14 cellular contexts compared by ENCODE assay signal in the genomic region with DNA sequence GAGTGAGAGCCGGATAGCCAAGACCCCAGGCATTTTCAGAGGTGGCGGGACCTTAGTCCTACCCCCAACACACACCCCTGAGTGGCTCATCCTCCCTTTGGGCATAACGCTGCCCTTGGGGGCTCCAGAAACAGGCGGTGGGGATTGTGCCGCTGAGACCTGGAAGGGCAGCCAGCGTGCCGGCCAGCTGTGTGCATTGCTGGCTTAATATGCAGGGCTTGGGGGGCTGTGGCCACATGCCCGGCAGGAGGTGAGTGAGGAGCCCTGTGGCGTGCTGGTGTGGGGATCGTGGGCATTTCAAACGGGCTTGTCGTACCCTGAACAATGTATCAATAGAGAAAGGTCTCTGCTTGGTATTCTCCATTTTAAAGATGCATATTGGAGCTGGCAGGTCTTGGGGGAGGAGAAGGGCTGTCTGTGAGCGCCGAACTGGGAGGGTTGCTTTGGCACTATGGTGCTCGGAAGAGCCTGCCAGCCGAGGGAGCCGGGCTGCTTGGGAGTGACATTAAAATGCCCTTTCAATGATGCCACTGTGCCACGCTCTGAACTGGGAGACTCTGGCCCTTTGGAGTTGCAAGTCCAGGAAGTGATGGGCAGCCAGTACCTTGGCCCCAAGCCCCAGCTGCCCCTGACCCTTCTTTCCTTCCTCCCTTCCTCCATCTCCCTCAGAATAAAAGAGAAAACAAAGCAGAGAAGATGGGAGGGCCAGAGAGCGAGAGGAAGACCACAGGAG. TPM values are rescaled to one million over a fixed set of nuclear protein-coding genes. Genes with fewer than 3 reads are reported as not detected.
DNase-seq lines count a peak whose midpoint lies in the region; TF ChIP-seq lines count a peak whose summit lies in the region.
"Had no signal": no experiment of that assay in that cellular context is flagged by ENCODE, and none has a peak within 500 bp of the region (broad histone marks: within the 10 kb centered on the region; RNA-seq: fewer than 3 reads in every experiment).

No MANE protein-coding gene starts in this region.

- H3K27me3 Mint-ChIP-seq in activated CD4-positive, alpha-beta memory T cell treated with anti-CD3 and anti-CD28 coated beads for 36 hours = peaks cover 26% of the 10 kb centered on the region
- H3K27me3 Mint-ChIP-seq in activated CD4-positive, alpha-beta memory T cell treated with anti-CD3 and anti-CD28 coated beads, Interleukin-2, amount 10 ng/mL, durations not matched to agents 7 days and 5 days = peaks cover 21% of the 10 kb centered on the region

- intact Hi-C loops in activated CD4-positive, alpha-beta memory T cell treated with anti-CD3 and anti-CD28 coated beads for 36 hours (cut with micrococcal nuclease) = no loop called here
- intact Hi-C loops in colonic mucosa (cut with DNase I) = no loop called here
- intact Hi-C loops in tibial artery (cut with DNase I; ENCODE audit: low total_unique reads) = no loop called here

- no peak overlapping the region for H3K27ac Mint-ChIP-seq in activated CD4-positive, alpha-beta memory T cell treated with anti-CD3 and anti-CD28 coated beads for 36 hours
- H3K27ac Mint-ChIP-seq in activated CD4-positive, alpha-beta memory T cell treated with anti-CD3 and anti-CD28 coated beads, Interleukin-2, amount 10 ng/mL, durations not matched to agents 7 days and 5 days = no peak overlapping the region
- H3K27ac Mint-ChIP-seq: activated naive CD8-positive, alpha-beta T cell; stimulated activated naive B cell treated with anti-CD40 and anti-IgM and Interleukin-4, amounts not matched to agents 10 μg/mL and 1 μg/mL and 100 μg/mL, for 72 hours had no signal

- no peaks in the 10 kb centered on the region for H3K9me3 Mint-ChIP-seq in activated CD4-positive, alpha-beta memory T cell treated with anti-CD3 and anti-CD28 coated beads for 36 hours
- H3K9me3 Mint-ChIP-seq in activated CD4-positive, alpha-beta memory T cell treated with anti-CD3 and anti-CD28 coated beads, Interleukin-2, amount 10 ng/mL, durations not matched to agents 7 days and 5 days = no peaks in the 10 kb centered on the region
- H3K9me3 Mint-ChIP-seq: stimulated activated naive B cell treated with anti-CD40 and anti-IgM and Interleukin-4, amounts not matched to agents 10 μg/mL and 1 μg/mL and 100 μg/mL, for 72 hours had no signal

- H3K36me3 ChIP-seq in colonic mucosa (no peaks in the 10 kb centered on the region), muscle layer of duodenum (ENCODE audit: control insufficient read depth in 1 of 2, insufficient read depth in 2 of 2, low read length in 2 of 2) (no peaks in the 10 kb centered on the region), tibial artery (no peaks in the 10 kb centered on the region)

- H3K27me3 ChIP-seq in colonic mucosa (peaks cover 6% of the 10 kb centered on the region), muscle layer of duodenum (ENCODE audit: low read depth, low read length) (no peaks in the 10 kb centered on the region), tibial artery (peaks cover 0 to 36% of the 10 kb centered on the region in 2 donors)

- no peak overlapping the region for H3K4me3 Mint-ChIP-seq in activated CD4-positive, alpha-beta memory T cell treated with anti-CD3 and anti-CD28 coated beads for 36 hours
- H3K4me3 Mint-ChIP-seq in activated CD4-positive, alpha-beta memory T cell treated with anti-CD3 and anti-CD28 coated beads, Interleukin-2, amount 10 ng/mL, durations not matched to agents 7 days and 5 days = no peak overlapping the region
- H3K4me3 Mint-ChIP-seq: activated naive CD8-positive, alpha-beta T cell; stimulated activated naive B cell treated with anti-CD40 and anti-IgM and Interleukin-4, amounts not matched to agents 10 μg/mL and 1 μg/mL and 100 μg/mL, for 72 hours had no signal

- no peaks in the 10 kb centered on the region for H3K4me1 Mint-ChIP-seq in activated CD4-positive, alpha-beta memory T cell treated with anti-CD3 and anti-CD28 coated beads for 36 hours (ENCODE audit: low read depth)
- no peaks in the 10 kb centered on the region for H3K4me1 Mint-ChIP-seq in activated CD4-positive, alpha-beta memory T cell treated with anti-CD3 and anti-CD28 coated beads, Interleukin-2, amount 10 ng/mL, durations not matched to agents 7 days and 5 days

- no peaks in the 10 kb centered on the region for H3K36me3 Mint-ChIP-seq in activated CD4-positive, alpha-beta memory T cell treated with anti-CD3 and anti-CD28 coated beads for 36 hours
- no peaks in the 10 kb centered on the region for H3K36me3 Mint-ChIP-seq in activated CD4-positive, alpha-beta memory T cell treated with anti-CD3 and anti-CD28 coated beads, Interleukin-2, amount 10 ng/mL, durations not matched to agents 7 days and 5 days (ENCODE audit: low read depth)
- H3K36me3 Mint-ChIP-seq: activated naive CD8-positive, alpha-beta T cell; stimulated activated naive B cell treated with anti-CD40 and anti-IgM and Interleukin-4, amounts not matched to agents 10 μg/mL and 1 μg/mL and 100 μg/mL, for 72 hours had no signal

- H3K4me1 ChIP-seq in colonic mucosa = no peaks in the 10 kb centered on the region
- peaks cover 0 to 16% of the 10 kb centered on the region in 2 donors for H3K4me1 ChIP-seq in muscle layer of duodenum (ENCODE audit: control insufficient read depth in 1 of 2, insufficient read depth in 2 of 2, low read length in 2 of 2)
- peaks cover 0 to 23% (median 16%) of the 10 kb centered on the region in 4 donors for H3K4me1 ChIP-seq in tibial artery

- H3K9me3 ChIP-seq in colonic mucosa (no peaks in the 10 kb centered on the region), muscle layer of duodenum (ENCODE audit: control insufficient read depth in 1 of 2, low read length in 2 of 2) (no peaks in the 10 kb centered on the region), tibial artery (no peaks in the 10 kb centered on the region)

- H3K27ac ChIP-seq in colonic mucosa (no peak overlapping the region), muscle layer of duodenum (ENCODE audit: low read length) (no peak overlapping the region), tibial artery (no peak overlapping the region)
- H3K27ac ChIP-seq: hepatocyte had no signal

- CTCF ChIA-PET in activated CD4-positive, alpha-beta memory T cell treated with anti-CD3 and anti-CD28 coated beads for 36 hours (lab: Charles Lee) = no interaction called here
- CTCF ChIA-PET in activated CD4-positive, alpha-beta memory T cell treated with anti-CD3 and anti-CD28 coated beads, Interleukin-2, amount 10 ng/mL, durations not matched to agents 7 days and 5 days (lab: Charles Lee) = no interaction called here

- POLR2A ChIA-PET in activated CD4-positive, alpha-beta memory T cell treated with anti-CD3 and anti-CD28 coated beads for 36 hours (lab: Charles Lee) = no interaction called here
- POLR2A ChIA-PET in activated CD4-positive, alpha-beta memory T cell treated with anti-CD3 and anti-CD28 coated beads, Interleukin-2, amount 10 ng/mL, durations not matched to agents 7 days and 5 days (lab: Charles Lee) = no interaction called here

- peak overlapping the region; percentile 47 for H3K4me3 ChIP-seq in colonic mucosa
- H3K4me3 ChIP-seq in muscle layer of duodenum (ENCODE audit: low read depth in 1 of 2, low read length in 2 of 2) = peak overlapping the region; percentile 11 to 72
- peak overlapping the region; percentile 58 to 73 for H3K4me3 ChIP-seq in tibial artery
- H3K4me3 ChIP-seq: hepatocyte had no signal

- H3K9ac ChIP-seq in colonic mucosa (ENCODE audit: low read depth in 2 of 2, low read length in 2 of 2) = no peak overlapping the region

- TF ChIP-seq CTCF in colonic mucosa (IDR thresholded peaks at IDR 0.05) = no peak
- TF ChIP-seq CTCF in tibial artery (IDR thresholded peaks at IDR 0.05) = no peak

- DNase-seq in activated CD4-positive, alpha-beta memory T cell treated with anti-CD3 and anti-CD28 coated beads for 36 hours = peak; percentile 7
- DNase-seq in activated CD4-positive, alpha-beta memory T cell treated with anti-CD3 and anti-CD28 coated beads, Interleukin-2, amount 10 ng/mL, durations not matched to agents 7 days and 5 days = no peak
- DNase-seq in colonic mucosa = no peak
- peak in 1 of 2 donors; percentile 51 for DNase-seq in tibial artery
- no peak for DNase-seq in NCI-H2081 treated with DMSO at 0.1 percent for 48 hours (lab: John Stamatoyannopoulos, UW)
- DNase-seq in OCI-M2 (lab: John Stamatoyannopoulos, UW; ENCODE audit: unreplicated experiment) = no peak
- DNase-seq in NCI-H510A (lab: John Stamatoyannopoulos, UW) = no peak
- DNase-seq: activated CD4-positive, alpha-beta T cell treated with anti-CD3 and anti-CD28 coated beads, Interleukin-2, amount 50 U/mL, for 4 hours; NCI-H748 treated with DMSO at 0.1 percent for 48 hours; stimulated activated naive B cell treated with anti-CD40 and anti-IgM and Interleukin-4, amounts not matched to agents 10 μg/mL and 1 μg/mL and 100 μg/mL, for 72 hours had no signal

RNA-seq across cellular contexts. Expression of gene OLFM1, which starts 11.2 kb away (rescaled TPM):
- not detected for total RNA-seq in activated CD4-positive, alpha-beta memory T cell treated with anti-CD3 and anti-CD28 coated beads for 36 hours
- total RNA-seq in activated CD4-positive, alpha-beta memory T cell treated with anti-CD3 and anti-CD28 coated beads, Interleukin-2, amount 10 ng/mL, durations not matched to agents 7 days and 5 days = not detected
- total RNA-seq in colonic mucosa = 1 to 10 TPM; 3.8 to 8.9 TPM
- total RNA-seq: myocyte had no signal

Comparison
In these comparisons a context has a peak if more than half of its experiments do, and no peak if none do; other contexts are left out.
1. RNA of gene OLFM1, which starts 11.2 kb away (total RNA-seq): 3.8 to 8.9 TPM in colonic mucosa; not detected in activated CD4-positive, alpha-beta memory T cell treated with anti-CD3 and anti-CD28 coated beads for 36 hours and not detected in activated CD4-positive, alpha-beta memory T cell treated with anti-CD3 and anti-CD28 coated beads, Interleukin-2, amount 10 ng/mL, durations not matched to agents 7 days and 5 days; every median in the first group is over 4 times any median in the second.
2. Peak in every context shown above with its lines, with median percentiles within 50 percentile points of each other: H3K4me3 ChIP-seq.